ENCODE assay signal across 10 cellular contexts in genomic region chr3:58074126-58074715, GRCh38.
DNase-seq lines count a peak whose midpoint lies in the region; ATAC-seq and TF ChIP-seq lines count a peak whose summit lies in the region.
"Had no signal": no experiment of that assay in that cellular context is flagged by ENCODE, and none has a peak within 500 bp of the region (broad histone marks: within the 10 kb centered on the region; RNA-seq: fewer than 3 reads in every experiment).

No MANE protein-coding gene starts in this region.

- intact Hi-C loops in esophagus muscularis mucosa (cut with DNase I), result no loop called here
- intact Hi-C loops in head of caudate nucleus (cut with DNase I), result no loop called here

- H3K79me2 ChIP-seq in MM.1S (ENCODE audit: low read length), result no peaks in the 10 kb centered on the region

- H3K9me3 ChIP-seq in BLaER1 treated with 17β-estradiol and CSF1 and Interleukin-3, amounts not matched to agents 10 nM and 100 nM (replicated peaks in 1 of 11), result peaks cover 0 to 10% (median 0%) of the 10 kb centered on the region in 11 experiments; a peak in 8 of 22 replicates
- H3K9me3 ChIP-seq in MM.1S (replicated peaks; ENCODE audit: insufficient read depth, low read length), result no peaks in the 10 kb centered on the region
- H3K9me3 ChIP-seq in esophagus muscularis mucosa, result no peaks in the 10 kb centered on the region

- DNase-seq in MM.1S (no peak), esophagus muscularis mucosa (ENCODE audit: extremely low spot score) (no peak), NCI-H1105 treated with DMSO at 0.1 percent for 48 hours (lab: John Stamatoyannopoulos, UW) (no peak), head of caudate nucleus (no peak)
- no peak for DNase-seq in stimulated activated naive CD4-positive, alpha-beta T cell treated with Interleukin-2 at 50 U/mL for 16 hours (lab: John Stamatoyannopoulos, UW)
- DNase-seq: NCI-H2081 had no signal

- peaks cover 0 to 30% (median 23%) of the 10 kb centered on the region in 11 experiments; a peak in 18 of 22 replicates for H3K36me3 ChIP-seq in BLaER1 treated with 17β-estradiol and CSF1 and Interleukin-3, amounts not matched to agents 10 nM and 100 nM
- H3K36me3 ChIP-seq in MM.1S (replicated peaks; ENCODE audit: insufficient read depth, low read length) (no peaks in the 10 kb centered on the region), esophagus muscularis mucosa (peaks cover 4 to 24% (median 17%) of the 10 kb centered on the region in 4 donors)

- no peaks in the 10 kb centered on the region for H3K9me2 ChIP-seq in MM.1S (replicated peaks; ENCODE audit: insufficient read depth, low read length)

- ATAC-seq in GM18909 (IDR thresholded peaks at IDR 0.05; ENCODE audit: poor library complexity, unreplicated experiment), result peak; percentile 58
- ATAC-seq in HG02970 (IDR thresholded peaks at IDR 0.05; ENCODE audit: low FRiP score, unreplicated experiment), result no peak
- ATAC-seq: left lobe of liver had no signal

- peak overlapping the region in 9 of 11 experiments; percentile 7 to 70 (median 59); a peak in 15 of 22 replicates for H3K27ac ChIP-seq in BLaER1 treated with 17β-estradiol and CSF1 and Interleukin-3, amounts not matched to agents 10 nM and 100 nM
- H3K27ac ChIP-seq in MM.1S (ENCODE audit: low read length), result no peak overlapping the region
- peak overlapping the region; percentile 71 to 86 (median 76) for H3K27ac ChIP-seq in esophagus muscularis mucosa (replicated peaks in 1 of 4)

- no peak for TF ChIP-seq EP300 in esophagus muscularis mucosa (IDR thresholded peaks at IDR 0.05)

- peak overlapping the region in 3 of 10 experiments; percentile 9 to 47 (median 35); a peak in 4 of 20 replicates for H3K4me3 ChIP-seq in BLaER1 treated with 17β-estradiol and CSF1 and Interleukin-3, amounts not matched to agents 10 nM and 100 nM
- H3K4me3 ChIP-seq in MM.1S (ENCODE audit: low read length), result no peak overlapping the region
- peak overlapping the region in 1 of 4 donors; percentile 1 for H3K4me3 ChIP-seq in esophagus muscularis mucosa

- peaks cover 0 to 40% (median 0%) of the 10 kb centered on the region in 11 experiments; a peak in 4 of 22 replicates for H4K20me1 ChIP-seq in BLaER1 treated with 17β-estradiol and CSF1 and Interleukin-3, amounts not matched to agents 10 nM and 100 nM
- H4K20me1 ChIP-seq in MM.1S (ENCODE audit: insufficient read depth, low read length), result 0 out of 2 replicates have a peak, but pooled peaks cover 3% of the 10 kb centered on the region

- peak overlapping the region in 9 of 11 experiments; percentile 2 to 61 (median 24); a peak in 10 of 22 replicates for H3K9ac ChIP-seq in BLaER1 treated with 17β-estradiol and CSF1 and Interleukin-3, amounts not matched to agents 10 nM and 100 nM
- H3K9ac ChIP-seq in MM.1S (ENCODE audit: low read length), result no peak overlapping the region

- H3K4me1 ChIP-seq in BLaER1 treated with 17β-estradiol and CSF1 and Interleukin-3, amounts not matched to agents 10 nM and 100 nM, result peaks cover 22 to 50% (median 34%) of the 10 kb centered on the region in 10 experiments
- H3K4me1 ChIP-seq in MM.1S (ENCODE audit: low read length) (peaks cover 11% of the 10 kb centered on the region), esophagus muscularis mucosa (peaks cover 18 to 80% (median 64%) of the 10 kb centered on the region in 4 donors)

- no peaks in the 10 kb centered on the region for H3F3A ChIP-seq in MM.1S (ENCODE audit: insufficient read depth, low read length)

- WGBS in esophagus muscularis mucosa, result 58% methylated on average over 4 of the region's 4 CpGs

- TF ChIP-seq CTCF in MM.1S (IDR thresholded peaks at IDR 0.05; ENCODE audit: low read length) (no peak), esophagus muscularis mucosa (IDR thresholded peaks at IDR 0.05) (no peak)

- peak overlapping the region; percentile 68 to 88 (median 83) for H3K4me2 ChIP-seq in BLaER1 treated with 17β-estradiol and CSF1 and Interleukin-3, amounts not matched to agents 10 nM and 100 nM
- H3K4me2 ChIP-seq in MM.1S (ENCODE audit: low read depth, low read length), result peak overlapping the region; percentile 38

- no peak for TF ChIP-seq POLR2A in esophagus muscularis mucosa (IDR thresholded peaks at IDR 0.05; ENCODE audit: low read depth)

- H3K27me3 ChIP-seq in BLaER1 treated with 17β-estradiol and CSF1 and Interleukin-3, amounts not matched to agents 10 nM and 100 nM, result no peaks in the 10 kb centered on the region
- H3K27me3 ChIP-seq in MM.1S (replicated peaks; ENCODE audit: insufficient read depth, low read length), result no peaks in the 10 kb centered on the region
- no peaks in the 10 kb centered on the region for H3K27me3 ChIP-seq in esophagus muscularis mucosa

- H2AFZ ChIP-seq in MM.1S (ENCODE audit: low read length), result no peak overlapping the region
